15 cellular contexts compared by ENCODE assay signal in genomic region chr9:91589101-91589553, GRCh38.
A peak's percentile ranks its signal among the peaks of the same experiment; 100 is the strongest.
DNase-seq lines count a peak whose midpoint lies in the region; ATAC-seq and TF ChIP-seq lines count a peak whose summit lies in the region.
"Had no signal": no experiment of that assay in that cellular context is flagged by ENCODE, and none has a peak within 500 bp of the region (broad histone marks: within the 10 kb centered on the region; RNA-seq: fewer than 3 reads in every experiment).

No MANE protein-coding gene starts in this region.

- H3K4me3 Mint-ChIP-seq in T-helper 2 cell treated with Interferon-gamma antibody and Interleukin-4, amounts not matched to agents 5 μg/mL and 100 μg/mL, for 36 hours: no peak overlapping the region
- H3K4me3 Mint-ChIP-seq: activated naive CD4-positive, alpha-beta T cell treated with anti-CD3 and anti-CD28 coated beads, Interleukin-2, amount 50 U/mL, for 24 hours had no signal

- H3K4me3 ChIP-seq in right cardiac atrium (ENCODE audit: low read length) (no peak overlapping the region), transverse colon (no peak overlapping the region)
- H3K4me3 ChIP-seq: upper lobe of left lung had no signal

- TF ChIP-seq EP300 in transverse colon (IDR thresholded peaks at IDR 0.05; ENCODE audit: low read depth): peak; percentile 42

- H3K27me3 ChIP-seq in right cardiac atrium (ENCODE audit: control insufficient read depth, insufficient read depth): no peaks in the 10 kb centered on the region
- no peaks in the 10 kb centered on the region for H3K27me3 ChIP-seq in transverse colon
- H3K27me3 ChIP-seq: upper lobe of left lung had no signal

- no peaks in the 10 kb centered on the region for H3K9me3 Mint-ChIP-seq in T-helper 2 cell treated with Interferon-gamma antibody and Interleukin-4, amounts not matched to agents 5 μg/mL and 100 μg/mL, for 36 hours
- H3K9me3 Mint-ChIP-seq: activated naive CD4-positive, alpha-beta T cell treated with anti-CD3 and anti-CD28 coated beads, Interleukin-2, amount 50 U/mL, for 24 hours had no signal

- 23% methylated on average over 7 of the region's 7 CpGs for WGBS in right cardiac atrium
- WGBS in transverse colon (ENCODE audit: low coverage in 1 of 2), 2 donors: 38% methylated on average over 7 of the region's 7 CpGs; no CpG with 5 or more reads in 1 of the 2 donors

- ATAC-seq in right cardiac atrium (peak; percentile 65 to 69), HG02870 (IDR thresholded peaks at IDR 0.05; ENCODE audit: unreplicated experiment) (no peak)

- no peak overlapping the region for H3K27ac Mint-ChIP-seq in T-helper 2 cell treated with Interferon-gamma antibody and Interleukin-4, amounts not matched to agents 5 μg/mL and 100 μg/mL, for 36 hours
- H3K27ac Mint-ChIP-seq: activated naive CD4-positive, alpha-beta T cell treated with anti-CD3 and anti-CD28 coated beads, Interleukin-2, amount 50 U/mL, for 24 hours; progenitor cell of endocrine pancreas had no signal

- H3K36me3 ChIP-seq in transverse colon: no peaks in the 10 kb centered on the region
- H3K36me3 ChIP-seq: upper lobe of left lung had no signal

- H3K27ac ChIP-seq in right cardiac atrium (ENCODE audit: low read length) (no peak overlapping the region), transverse colon (no peak overlapping the region)
- H3K27ac ChIP-seq: upper lobe of left lung had no signal

- no peaks in the 10 kb centered on the region for H3K4me1 Mint-ChIP-seq in T-helper 2 cell treated with Interferon-gamma antibody and Interleukin-4, amounts not matched to agents 5 μg/mL and 100 μg/mL, for 36 hours (ENCODE audit: low read depth)
- H3K4me1 Mint-ChIP-seq: activated naive CD4-positive, alpha-beta T cell treated with anti-CD3 and anti-CD28 coated beads, Interleukin-2, amount 50 U/mL, for 24 hours had no signal

- TF ChIP-seq CTCF in transverse colon (IDR thresholded peaks at IDR 0.05): no peak

- no peaks in the 10 kb centered on the region for H3K9me3 ChIP-seq in right cardiac atrium (ENCODE audit: control insufficient read depth, low read length)
- no peaks in the 10 kb centered on the region for H3K9me3 ChIP-seq in transverse colon
- H3K9me3 ChIP-seq: SK-N-SH, upper lobe of left lung had no signal

- intact Hi-C loops in right cardiac atrium (cut with DNase I): no loop called here
- intact Hi-C loops in transverse colon (cut with DNase I; ENCODE audit: low total_unique reads): no loop called here

- no peak for TF ChIP-seq POLR2A in transverse colon (IDR thresholded peaks at IDR 0.05)

- no peaks in the 10 kb centered on the region for H3K36me3 Mint-ChIP-seq in T-helper 2 cell treated with Interferon-gamma antibody and Interleukin-4, amounts not matched to agents 5 μg/mL and 100 μg/mL, for 36 hours (ENCODE audit: low read depth)
- H3K36me3 Mint-ChIP-seq: activated naive CD4-positive, alpha-beta T cell treated with anti-CD3 and anti-CD28 coated beads, Interleukin-2, amount 50 U/mL, for 24 hours had no signal

- DNase-seq in NCI-H345 (lab: John Stamatoyannopoulos, UW) (peak; percentile 22), NCI-H345 treated with DMSO at 0.1 percent for 48 hours (lab: John Stamatoyannopoulos, UW; ENCODE audit: unreplicated experiment) (no peak), astrocyte of the hippocampus (ENCODE audit: low read depth, low spot score) (peak; percentile 62), right cardiac atrium (peak in 2 of 3 donors; percentile 35 to 49), transverse colon (peak; percentile 11), NOMO-1 (lab: John Stamatoyannopoulos, UW; ENCODE audit: unreplicated experiment in 2 of 2) (no peak)
- no peak for DNase-seq in T-helper 2 cell treated with Interferon-gamma antibody and Interleukin-4, amounts not matched to agents 5 μg/mL and 100 μg/mL, for 36 hours (ENCODE audit: low spot score)
- DNase-seq: GDM1, Kasumi-1, NCI-H510A, SK-N-SH had no signal

- in situ Hi-C loops in transverse colon (cut with MboI; ENCODE audit: low pct_ligation_motif_present in 1 of 4, low pct_unique_long_range_greater_than_20kb in 1 of 4, low sequenced_read_pairs in 3 of 4): no loop called here

- H3K4me1 ChIP-seq in right cardiac atrium (ENCODE audit: control insufficient read depth, insufficient read depth, low read length): no peaks in the 10 kb centered on the region
- H3K4me1 ChIP-seq in transverse colon: no peaks in the 10 kb centered on the region
- H3K4me1 ChIP-seq: upper lobe of left lung had no signal

- peaks cover 2% of the 10 kb centered on the region for H3K27me3 Mint-ChIP-seq in T-helper 2 cell treated with Interferon-gamma antibody and Interleukin-4, amounts not matched to agents 5 μg/mL and 100 μg/mL, for 36 hours (ENCODE audit: low read depth)

Comparison
In these comparisons a context has a peak if more than half of its experiments do, and no peak if none do; other contexts are left out.
1. DNase-seq: peak in NCI-H345 (single experiment), astrocyte of the hippocampus (single experiment), right cardiac atrium (2 of 3) and transverse colon (single experiment); none in NCI-H345 treated with DMSO at 0.1 percent for 48 hours (single experiment), NOMO-1 (0 of 2) and T-helper 2 cell treated with Interferon-gamma antibody and Interleukin-4, amounts not matched to agents 5 μg/mL and 100 μg/mL, for 36 hours (single experiment).